1 cellular context compared by ENCODE assay signal in the genomic region with DNA sequence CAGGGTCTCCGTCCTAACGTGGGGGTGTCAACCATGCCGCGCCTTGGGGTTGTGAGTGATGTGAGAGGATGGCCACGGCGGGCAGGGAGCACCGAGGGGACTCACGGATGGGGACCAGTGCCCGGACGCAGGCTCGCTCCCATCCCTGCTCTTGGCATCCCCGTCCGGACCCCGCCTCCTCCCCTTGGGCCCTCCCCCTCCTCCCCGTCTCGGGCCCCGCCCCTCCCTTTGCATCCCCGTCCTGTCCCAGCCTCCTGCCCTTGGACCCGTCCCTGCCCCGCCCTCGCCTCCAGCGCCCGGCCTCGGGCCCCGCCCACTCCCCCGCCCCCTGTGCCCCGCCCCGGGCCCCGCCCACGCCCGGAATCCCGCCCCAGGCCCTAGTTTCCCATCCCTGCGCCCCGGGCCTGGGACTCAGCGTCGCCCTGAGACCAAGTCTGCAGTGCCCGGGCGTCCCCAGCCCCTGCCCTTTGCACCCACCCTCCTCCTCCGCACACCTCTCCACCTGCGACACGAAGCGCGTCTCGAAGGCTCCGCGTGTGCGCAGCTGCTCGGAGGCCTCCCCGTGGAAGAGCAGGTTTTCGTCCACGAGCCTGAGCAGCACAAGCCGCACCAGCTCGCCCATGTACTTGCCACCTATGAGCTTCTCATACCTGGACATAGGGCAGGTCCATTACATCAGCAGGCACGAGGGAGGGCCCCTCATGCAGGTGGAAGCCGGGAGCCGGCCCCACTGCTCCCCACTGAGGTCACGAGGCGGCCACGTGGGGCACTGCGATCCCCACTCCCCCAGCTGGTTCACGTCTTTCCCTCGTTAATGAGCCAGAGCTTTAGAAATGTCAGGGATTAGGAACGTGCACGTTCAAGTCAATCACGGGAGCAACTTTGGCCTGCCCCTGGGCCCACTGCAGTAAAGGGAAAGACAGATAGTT.
TF ChIP-seq lines count a peak whose summit lies in the region.

No MANE protein-coding gene starts in this region.

TF ChIP-seq in K562, 482 proteins besides CTCF, POLR2A, EP300 and RAD21 (continued from another document and continues in another):
- TF ChIP-seq SMAD1 (IDR thresholded peaks at IDR 0.05; ENCODE audit: low read depth, low read length, partially characterized antibody): no peak
- TF ChIP-seq SMARCC2 (IDR thresholded peaks at IDR 0.05; ENCODE audit: low read depth): no peak
- TF ChIP-seq EHMT2 (IDR thresholded peaks at IDR 0.05): no peak
- no peak for TF ChIP-seq PTRF (tag; IDR thresholded peaks at IDR 0.05)
- no peak for TF ChIP-seq SIRT6 (IDR thresholded peaks at IDR 0.05; ENCODE audit: low read depth, low read length)
- no peak for TF ChIP-seq GABPB2 (CRISPR knock-in tag; conservative IDR thresholded peaks at IDR 0.05)
- TF ChIP-seq, protein P1, sequence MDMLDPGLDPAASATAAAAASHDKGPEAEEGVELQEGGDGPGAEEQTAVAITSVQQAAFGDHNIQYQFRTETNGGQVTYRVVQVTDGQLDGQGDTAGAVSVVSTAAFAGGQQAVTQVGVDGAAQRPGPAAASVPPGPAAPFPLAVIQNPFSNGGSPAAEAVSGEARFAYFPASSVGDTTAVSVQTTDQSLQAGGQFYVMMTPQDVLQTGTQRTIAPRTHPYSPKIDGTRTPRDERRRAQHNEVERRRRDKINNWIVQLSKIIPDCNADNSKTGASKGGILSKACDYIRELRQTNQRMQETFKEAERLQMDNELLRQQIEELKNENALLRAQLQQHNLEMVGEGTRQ (CRISPR knock-in tag; IDR thresholded peaks at IDR 0.05): peak; percentile 63
- peak; percentile 25; the same call in 1 of the 2 replicates for TF ChIP-seq ERF (CRISPR knock-in tag; IDR thresholded peaks at IDR 0.05)
- peak; percentile 77 for TF ChIP-seq ZNF431 (CRISPR knock-in tag; IDR thresholded peaks at IDR 0.05)
- TF ChIP-seq, protein P2, sequence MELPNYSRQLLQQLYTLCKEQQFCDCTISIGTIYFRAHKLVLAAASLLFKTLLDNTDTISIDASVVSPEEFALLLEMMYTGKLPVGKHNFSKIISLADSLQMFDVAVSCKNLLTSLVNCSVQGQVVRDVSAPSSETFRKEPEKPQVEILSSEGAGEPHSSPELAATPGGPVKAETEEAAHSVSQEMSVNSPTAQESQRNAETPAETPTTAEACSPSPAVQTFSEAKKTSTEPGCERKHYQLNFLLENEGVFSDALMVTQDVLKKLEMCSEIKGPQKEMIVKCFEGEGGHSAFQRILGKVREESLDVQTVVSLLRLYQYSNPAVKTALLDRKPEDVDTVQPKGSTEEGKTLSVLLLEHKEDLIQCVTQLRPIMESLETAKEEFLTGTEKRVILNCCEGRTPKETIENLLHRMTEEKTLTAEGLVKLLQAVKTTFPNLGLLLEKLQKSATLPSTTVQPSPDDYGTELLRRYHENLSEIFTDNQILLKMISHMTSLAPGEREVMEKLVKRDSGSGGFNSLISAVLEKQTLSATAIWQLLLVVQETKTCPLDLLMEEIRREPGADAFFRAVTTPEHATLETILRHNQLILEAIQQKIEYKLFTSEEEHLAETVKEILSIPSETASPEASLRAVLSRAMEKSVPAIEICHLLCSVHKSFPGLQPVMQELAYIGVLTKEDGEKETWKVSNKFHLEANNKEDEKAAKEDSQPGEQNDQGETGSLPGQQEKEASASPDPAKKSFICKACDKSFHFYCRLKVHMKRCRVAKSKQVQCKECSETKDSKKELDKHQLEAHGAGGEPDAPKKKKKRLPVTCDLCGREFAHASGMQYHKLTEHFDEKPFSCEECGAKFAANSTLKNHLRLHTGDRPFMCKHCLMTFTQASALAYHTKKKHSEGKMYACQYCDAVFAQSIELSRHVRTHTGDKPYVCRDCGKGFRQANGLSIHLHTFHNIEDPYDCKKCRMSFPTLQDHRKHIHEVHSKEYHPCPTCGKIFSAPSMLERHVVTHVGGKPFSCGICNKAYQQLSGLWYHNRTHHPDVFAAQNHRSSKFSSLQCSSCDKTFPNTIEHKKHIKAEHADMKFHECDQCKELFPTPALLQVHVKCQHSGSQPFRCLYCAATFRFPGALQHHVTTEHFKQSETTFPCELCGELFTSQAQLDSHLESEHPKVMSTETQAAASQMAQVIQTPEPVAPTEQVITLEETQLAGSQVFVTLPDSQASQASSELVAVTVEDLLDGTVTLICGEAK (IDR thresholded peaks at IDR 0.05): no peak
- TF ChIP-seq, protein P2 (CRISPR knock-in tag; IDR thresholded peaks at IDR 0.05): no peak
- no peak for TF ChIP-seq CEBPB (tag; IDR thresholded peaks at IDR 0.05)
- peak; percentile 63; the same call in 1 of the 2 replicates for TF ChIP-seq PHF8 (IDR thresholded peaks at IDR 0.05; ENCODE audit: borderline replicate concordance, low read length)
- TF ChIP-seq ZNF133 (CRISPR knock-in tag; IDR thresholded peaks at IDR 0.05): no peak
- TF ChIP-seq ARNT (IDR thresholded peaks at IDR 0.05): no peak
- no peak for TF ChIP-seq TAF1 (IDR thresholded peaks at IDR 0.05; ENCODE audit: control insufficient read depth, extremely low read depth, insufficient read depth, low read length, severe bottlenecking)
- TF ChIP-seq TAF7 (tag; IDR thresholded peaks at IDR 0.05): no peak
- TF ChIP-seq POLR2AphosphoS2 (IDR thresholded peaks at IDR 0.05; ENCODE audit: low read length): no peak
- TF ChIP-seq, protein P3, sequence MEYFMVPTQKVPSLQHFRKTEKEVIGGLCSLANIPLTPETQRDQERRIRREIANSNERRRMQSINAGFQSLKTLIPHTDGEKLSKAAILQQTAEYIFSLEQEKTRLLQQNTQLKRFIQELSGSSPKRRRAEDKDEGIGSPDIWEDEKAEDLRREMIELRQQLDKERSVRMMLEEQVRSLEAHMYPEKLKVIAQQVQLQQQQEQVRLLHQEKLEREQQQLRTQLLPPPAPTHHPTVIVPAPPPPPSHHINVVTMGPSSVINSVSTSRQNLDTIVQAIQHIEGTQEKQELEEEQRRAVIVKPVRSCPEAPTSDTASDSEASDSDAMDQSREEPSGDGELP (CRISPR knock-in tag; IDR thresholded peaks at IDR 0.05; ENCODE audit: borderline replicate concordance): peak; percentile 50; the same call in 1 of the 2 replicates
- no peak for TF ChIP-seq ZBTB7A (IDR thresholded peaks at IDR 0.05; ENCODE audit: borderline replicate concordance, control insufficient read depth, low read depth, low read length)
- no peak for TF ChIP-seq CBX2 (IDR thresholded peaks at IDR 0.05; ENCODE audit: insufficient read depth, low read length, poor library complexity, severe bottlenecking)
- TF ChIP-seq MYBL2 (IDR thresholded peaks at IDR 0.05; ENCODE audit: low read depth): no peak
- TF ChIP-seq MYBL2 (CRISPR knock-in tag; IDR thresholded peaks at IDR 0.05; ENCODE audit: borderline replicate concordance): no peak
- no peak for TF ChIP-seq HDGF (IDR thresholded peaks at IDR 0.05)
- TF ChIP-seq RCOR1 (IDR thresholded peaks at IDR 0.05; ENCODE audit: borderline replicate concordance in 1 of 2, low read depth in 2 of 2, low read length in 2 of 2): no peak
- TF ChIP-seq, protein P4, sequence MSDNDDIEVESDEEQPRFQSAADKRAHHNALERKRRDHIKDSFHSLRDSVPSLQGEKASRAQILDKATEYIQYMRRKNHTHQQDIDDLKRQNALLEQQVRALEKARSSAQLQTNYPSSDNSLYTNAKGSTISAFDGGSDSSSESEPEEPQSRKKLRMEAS (CRISPR knock-in tag; IDR thresholded peaks at IDR 0.05): peak; percentile 90
- TF ChIP-seq, protein P5, sequence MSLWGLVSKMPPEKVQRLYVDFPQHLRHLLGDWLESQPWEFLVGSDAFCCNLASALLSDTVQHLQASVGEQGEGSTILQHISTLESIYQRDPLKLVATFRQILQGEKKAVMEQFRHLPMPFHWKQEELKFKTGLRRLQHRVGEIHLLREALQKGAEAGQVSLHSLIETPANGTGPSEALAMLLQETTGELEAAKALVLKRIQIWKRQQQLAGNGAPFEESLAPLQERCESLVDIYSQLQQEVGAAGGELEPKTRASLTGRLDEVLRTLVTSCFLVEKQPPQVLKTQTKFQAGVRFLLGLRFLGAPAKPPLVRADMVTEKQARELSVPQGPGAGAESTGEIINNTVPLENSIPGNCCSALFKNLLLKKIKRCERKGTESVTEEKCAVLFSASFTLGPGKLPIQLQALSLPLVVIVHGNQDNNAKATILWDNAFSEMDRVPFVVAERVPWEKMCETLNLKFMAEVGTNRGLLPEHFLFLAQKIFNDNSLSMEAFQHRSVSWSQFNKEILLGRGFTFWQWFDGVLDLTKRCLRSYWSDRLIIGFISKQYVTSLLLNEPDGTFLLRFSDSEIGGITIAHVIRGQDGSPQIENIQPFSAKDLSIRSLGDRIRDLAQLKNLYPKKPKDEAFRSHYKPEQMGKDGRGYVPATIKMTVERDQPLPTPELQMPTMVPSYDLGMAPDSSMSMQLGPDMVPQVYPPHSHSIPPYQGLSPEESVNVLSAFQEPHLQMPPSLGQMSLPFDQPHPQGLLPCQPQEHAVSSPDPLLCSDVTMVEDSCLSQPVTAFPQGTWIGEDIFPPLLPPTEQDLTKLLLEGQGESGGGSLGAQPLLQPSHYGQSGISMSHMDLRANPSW (CRISPR knock-in tag; IDR thresholded peaks at IDR 0.05): no peak
- TF ChIP-seq RUNX1 (IDR thresholded peaks at IDR 0.05; ENCODE audit: low read depth): no peak
- no peak for TF ChIP-seq TCF7L2 (IDR thresholded peaks at IDR 0.05; ENCODE audit: low read depth, low read length)
- no peak for TF ChIP-seq STAT5B (CRISPR knock-in tag; IDR thresholded peaks at IDR 0.05)
- no peak for TF ChIP-seq RBM14 (IDR thresholded peaks at IDR 0.05; ENCODE audit: borderline replicate concordance, insufficient read depth, low read depth, low read length)
- TF ChIP-seq HDAC8 (tag; IDR thresholded peaks at IDR 0.05): peak; percentile 46; the same call in 1 of the 2 replicates
- TF ChIP-seq WHSC1 (IDR thresholded peaks at IDR 0.05; ENCODE audit: low read length): no peak
- no peak for TF ChIP-seq ZNF57 (CRISPR knock-in tag; IDR thresholded peaks at IDR 0.05)
- TF ChIP-seq, protein P6, sequence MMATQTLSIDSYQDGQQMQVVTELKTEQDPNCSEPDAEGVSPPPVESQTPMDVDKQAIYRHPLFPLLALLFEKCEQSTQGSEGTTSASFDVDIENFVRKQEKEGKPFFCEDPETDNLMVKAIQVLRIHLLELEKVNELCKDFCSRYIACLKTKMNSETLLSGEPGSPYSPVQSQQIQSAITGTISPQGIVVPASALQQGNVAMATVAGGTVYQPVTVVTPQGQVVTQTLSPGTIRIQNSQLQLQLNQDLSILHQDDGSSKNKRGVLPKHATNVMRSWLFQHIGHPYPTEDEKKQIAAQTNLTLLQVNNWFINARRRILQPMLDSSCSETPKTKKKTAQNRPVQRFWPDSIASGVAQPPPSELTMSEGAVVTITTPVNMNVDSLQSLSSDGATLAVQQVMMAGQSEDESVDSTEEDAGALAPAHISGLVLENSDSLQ (IDR thresholded peaks at IDR 0.05): no peak
- no peak for TF ChIP-seq CBFA2T3 (IDR thresholded peaks at IDR 0.05)
- no peak for TF ChIP-seq FOXA3 (CRISPR knock-in tag; conservative IDR thresholded peaks at IDR 0.05 in 1 of 2, IDR thresholded peaks at IDR 0.05 in 1 of 2)
- TF ChIP-seq PHB2 (IDR thresholded peaks at IDR 0.05; ENCODE audit: low read depth): no peak
- TF ChIP-seq SRSF9 (IDR thresholded peaks at IDR 0.05; ENCODE audit: borderline replicate concordance, low read depth, low read length): no peak
- no peak for TF ChIP-seq ZNF174 (CRISPR knock-in tag; IDR thresholded peaks at IDR 0.05)
- TF ChIP-seq, protein P7, sequence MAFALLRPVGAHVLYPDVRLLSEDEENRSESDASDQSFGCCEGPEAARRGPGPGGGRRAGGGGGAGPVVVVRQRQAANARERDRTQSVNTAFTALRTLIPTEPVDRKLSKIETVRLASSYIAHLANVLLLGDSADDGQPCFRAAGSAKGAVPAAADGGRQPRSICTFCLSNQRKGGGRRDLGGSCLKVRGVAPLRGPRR (CRISPR knock-in tag; IDR thresholded peaks at IDR 0.05): no peak
- TF ChIP-seq HCFC1 (IDR thresholded peaks at IDR 0.05; ENCODE audit: low read depth, low read length): no peak
- no peak for TF ChIP-seq POLR2H (tag; IDR thresholded peaks at IDR 0.05; ENCODE audit: low read depth)
